Comparison of ENCODE assay signal across 8 cellular contexts in the genomic region with DNA sequence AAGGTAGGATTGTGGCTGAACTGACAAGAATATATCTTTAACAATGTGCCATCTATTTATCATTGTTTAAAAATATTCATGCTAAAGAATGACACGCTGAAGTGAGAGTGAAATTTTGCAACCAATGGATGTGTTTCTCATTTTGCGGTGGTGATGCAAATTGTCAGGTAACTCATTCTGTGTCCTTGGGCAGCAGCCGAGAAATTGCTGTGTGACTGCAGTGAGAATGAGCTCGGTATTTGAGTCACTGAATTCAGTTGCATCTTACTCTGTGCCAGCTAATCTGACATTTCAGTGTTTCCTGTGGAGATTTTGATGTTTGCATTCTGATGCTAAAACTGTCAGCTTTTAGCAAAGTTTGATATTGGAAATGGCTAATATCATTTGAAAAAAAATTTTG. TPM values are rescaled to one million over a fixed set of nuclear protein-coding genes. Genes with fewer than 3 reads are reported as not detected.
DNase-seq lines count a peak whose midpoint lies in the region; ATAC-seq and TF ChIP-seq lines count a peak whose summit lies in the region.

No MANE protein-coding gene starts in this region.

- H3K36me3 Mint-ChIP-seq in activated naive CD8-positive, alpha-beta T cell treated with anti-CD3 and anti-CD28 coated beads, Interleukin-2, amount 50 U/mL, for 24 hours (ENCODE audit: low read depth): peaks cover 12% of the 10 kb centered on the region
- H3K36me3 Mint-ChIP-seq in Caco-2 (ENCODE audit: insufficient read depth, unreplicated experiment): no peaks in the 10 kb centered on the region

- WGBS in gastroesophageal sphincter (ENCODE audit: low coverage in 1 of 2), 2 donors: 67 to 78% methylated on average over 4 of the region's 4 CpGs

- H3K27me3 ChIP-seq in GM06990 (replicated peaks; ENCODE audit: control insufficient read depth, insufficient read depth, low read length) (no peaks in the 10 kb centered on the region), gastroesophageal sphincter (no peaks in the 10 kb centered on the region), gastrocnemius medialis (no peaks in the 10 kb centered on the region), Caco-2 (replicated peaks; ENCODE audit: control insufficient read depth, insufficient read depth, low read length) (no peaks in the 10 kb centered on the region)

- intact Hi-C loops in gastrocnemius medialis (cut with DNase I; ENCODE audit: low total_unique reads) (no loop called here), Caco-2 (cut with micrococcal nuclease; ENCODE audit: unreplicated experiment) (no loop called here)

- no peaks in the 10 kb centered on the region for H3K9me3 Mint-ChIP-seq in activated naive CD8-positive, alpha-beta T cell treated with anti-CD3 and anti-CD28 coated beads, Interleukin-2, amount 50 U/mL, for 24 hours
- H3K9me3 Mint-ChIP-seq in Caco-2 (ENCODE audit: unreplicated experiment): no peaks in the 10 kb centered on the region

- no peaks in the 10 kb centered on the region for H3K27me3 Mint-ChIP-seq in activated naive CD8-positive, alpha-beta T cell treated with anti-CD3 and anti-CD28 coated beads, Interleukin-2, amount 50 U/mL, for 24 hours
- peaks cover 5% of the 10 kb centered on the region for H3K27me3 Mint-ChIP-seq in Caco-2 (ENCODE audit: insufficient read depth, unreplicated experiment)

- peak overlapping the region; percentile 83 for H3K27ac Mint-ChIP-seq in activated naive CD8-positive, alpha-beta T cell treated with anti-CD3 and anti-CD28 coated beads, Interleukin-2, amount 50 U/mL, for 24 hours
- no peak overlapping the region for H3K27ac Mint-ChIP-seq in Caco-2 (ENCODE audit: unreplicated experiment)

- H3K36me3 ChIP-seq in GM06990 (ENCODE audit: control insufficient read depth, insufficient read depth, low read length) (no peaks in the 10 kb centered on the region), gastroesophageal sphincter (no peaks in the 10 kb centered on the region), gastrocnemius medialis (no peaks in the 10 kb centered on the region), Caco-2 (ENCODE audit: control insufficient read depth, insufficient read depth, low read length) (no peaks in the 10 kb centered on the region)

- CTCF ChIA-PET in Caco-2 (lab: Charles Lee): no interaction called here

- DNase-seq in GM06990 (ENCODE audit: extremely low read depth, insufficient read length): peak; percentile 34
- peak; percentile 41 for DNase-seq in activated naive CD8-positive, alpha-beta T cell treated with anti-CD3 and anti-CD28 coated beads, Interleukin-2, amount 50 U/mL, for 24 hours
- DNase-seq in MV-4-11 (lab: John Stamatoyannopoulos, UW): no peak
- no peak for DNase-seq in gastrocnemius medialis
- no peak for DNase-seq in Caco-2

- H3K4me3 Mint-ChIP-seq in activated naive CD8-positive, alpha-beta T cell treated with anti-CD3 and anti-CD28 coated beads, Interleukin-2, amount 50 U/mL, for 24 hours: peak overlapping the region; percentile 42
- no peak overlapping the region for H3K4me3 Mint-ChIP-seq in Caco-2 (ENCODE audit: unreplicated experiment)

- POLR2A ChIA-PET in Caco-2 (lab: Charles Lee): no interaction called here

- peaks cover 85% of the 10 kb centered on the region for H3K4me1 Mint-ChIP-seq in activated naive CD8-positive, alpha-beta T cell treated with anti-CD3 and anti-CD28 coated beads, Interleukin-2, amount 50 U/mL, for 24 hours
- no peaks in the 10 kb centered on the region for H3K4me1 Mint-ChIP-seq in Caco-2 (ENCODE audit: low read depth, unreplicated experiment)

- in situ Hi-C loops in gastrocnemius medialis (cut with MboI; ENCODE audit: low sequenced_read_pairs in 4 of 4): no loop called here

- H3K4me3 ChIP-seq in GM06990 (replicated peaks; ENCODE audit: low read depth, low read length) (no peak overlapping the region), gastroesophageal sphincter (no peak overlapping the region), gastrocnemius medialis (no peak overlapping the region), Caco-2 (ENCODE audit: low read depth, low read length) (no peak overlapping the region)

- TF ChIP-seq POLR2A in gastroesophageal sphincter (IDR thresholded peaks at IDR 0.05) (no peak), gastrocnemius medialis (IDR thresholded peaks at IDR 0.05) (no peak)

- H3K9me3 ChIP-seq in gastroesophageal sphincter: no peaks in the 10 kb centered on the region
- no peaks in the 10 kb centered on the region for H3K9me3 ChIP-seq in gastrocnemius medialis
- H3K9me3 ChIP-seq in Caco-2: no peaks in the 10 kb centered on the region

- BruUV-seq in Caco-2 (replicated peaks; lab: Mats Ljungman, UMichigan): no TSS peak

- no peak for TF ChIP-seq EP300 in gastroesophageal sphincter (IDR thresholded peaks at IDR 0.05)

- H3K4me1 ChIP-seq in gastroesophageal sphincter (no peaks in the 10 kb centered on the region), gastrocnemius medialis (no peaks in the 10 kb centered on the region), Caco-2 (peaks cover 9% of the 10 kb centered on the region; the same call in 1 of the 2 replicates)

- ATAC-seq in GM21423 (IDR thresholded peaks at IDR 0.05; ENCODE audit: unreplicated experiment) (peak; percentile 93), HG03565 (IDR thresholded peaks at IDR 0.05; ENCODE audit: unreplicated experiment) (peak; percentile 99), gastroesophageal sphincter (no peak), gastrocnemius medialis (no peak)
- ATAC-seq in activated naive CD8-positive, alpha-beta T cell treated with anti-CD3 and anti-CD28 coated beads, Interleukin-2, amount 50 U/mL, for 24 hours: peak; percentile 100

- TF ChIP-seq CTCF in GM06990 (IDR thresholded peaks at IDR 0.05; ENCODE audit: insufficient read depth, low read length, poor library complexity, severe bottlenecking) (no peak), gastroesophageal sphincter (IDR thresholded peaks at IDR 0.05) (no peak), gastrocnemius medialis (IDR thresholded peaks at IDR 0.05 in 4 of 5, conservative IDR thresholded peaks at IDR 0.05 in 1 of 5) (no peak), Caco-2 (IDR thresholded peaks at IDR 0.05; ENCODE audit: insufficient read depth in 1 of 2, low read depth in 1 of 2, low read length in 1 of 2, severe bottlenecking in 1 of 2, unreplicated experiment in 1 of 2) (no peak)

- H3K27ac ChIP-seq in gastroesophageal sphincter (no peak overlapping the region), gastrocnemius medialis (no peak overlapping the region)

RNA-seq across cellular contexts. Expression of gene MCUB, which starts 28.1 kb away (rescaled TPM):
- total RNA-seq in gastroesophageal sphincter: 10 to 100 TPM in 3 of 4 donors, 1 to 10 TPM in 1; 3.9 to 33.4 (median 13.3) TPM
- total RNA-seq in gastrocnemius medialis: 1 to 10 TPM; 2.6 to 5.6 (median 4.0) TPM
- 1.8 and 3.6 TPM in 2 replicates for total RNA-seq in Caco-2 (2022)

Comparison
In these comparisons a context has a peak if more than half of its experiments do, and no peak if none do; other contexts are left out.
1. DNase-seq: peak in GM06990 (single experiment) and activated naive CD8-positive, alpha-beta T cell treated with anti-CD3 and anti-CD28 coated beads, Interleukin-2, amount 50 U/mL, for 24 hours (single experiment); none in MV-4-11 (single experiment), gastrocnemius medialis (0 of 2) and Caco-2 (0 of 2).
2. ATAC-seq: peak in GM21423 (single experiment), HG03565 (single experiment) and activated naive CD8-positive, alpha-beta T cell treated with anti-CD3 and anti-CD28 coated beads, Interleukin-2, amount 50 U/mL, for 24 hours (single experiment); none in gastroesophageal sphincter (single experiment) and gastrocnemius medialis (0 of 2).